28 cellular contexts compared by ENCODE assay signal in genomic region chr7:147438216-147438615, GRCh38.
DNase-seq lines count a peak whose midpoint lies in the region; ATAC-seq, FAIRE-seq and TF ChIP-seq lines count a peak whose summit lies in the region.
"Had no signal": no experiment of that assay in that cellular context is flagged by ENCODE, and none has a peak within 500 bp of the region (broad histone marks: within the 10 kb centered on the region; RNA-seq: fewer than 3 reads in every experiment).

No MANE protein-coding gene starts in this region.

- no peak for TF ChIP-seq CTCF in IMR-90 (conservative IDR thresholded peaks at IDR 0.05; ENCODE audit: low read depth, low read length)

- no peak overlapping the region for H4K91ac ChIP-seq in IMR-90 (ENCODE audit: insufficient read depth, low read depth, low read length)

- no peaks in the 10 kb centered on the region for H3K9me3 ChIP-seq in IMR-90 (ENCODE audit: control insufficient read depth, insufficient read depth, low read length)
- H3K9me3 ChIP-seq in small intestine (ENCODE audit: control insufficient read depth, low read depth) = no peaks in the 10 kb centered on the region
- H3K9me3 ChIP-seq: BE2C had no signal

- no peak for TF ChIP-seq POLR2A in IMR-90 (IDR thresholded peaks at IDR 0.05; ENCODE audit: low read depth, low read length)

- TF ChIP-seq RAD21 in IMR-90 (IDR thresholded peaks at IDR 0.05; ENCODE audit: low read length) = no peak

- H3K36me3 ChIP-seq in IMR-90 (ENCODE audit: control insufficient read depth, insufficient read depth, low read length) = no peaks in the 10 kb centered on the region
- H3K36me3 ChIP-seq in small intestine (ENCODE audit: control insufficient read depth in 2 of 2, insufficient read depth in 2 of 2, low read length in 2 of 2) = no peaks in the 10 kb centered on the region
- H3K36me3 ChIP-seq: BE2C had no signal

- H3K23ac ChIP-seq in IMR-90 (ENCODE audit: low read depth, low read length) = no peak overlapping the region

- H2BK15ac ChIP-seq in IMR-90 (ENCODE audit: low read depth, low read length) = no peak overlapping the region

- DNase-seq in EL = peak; percentile 22
- peak; percentile 46 for DNase-seq in IMR-90
- peak; percentile 52 for DNase-seq in fibroblast of peridontal ligament (ENCODE audit: extremely low read depth)
- DNase-seq in left cardiac atrium = no peak
- no peak for DNase-seq in small intestine
- DNase-seq in A172 (ENCODE audit: low spot score) = no peak
- DNase-seq: ACHN; BE2C; Calu3; CD8-positive, alpha-beta memory T cell; DMS153; NCI-H1048; NCI-H1417; NCI-H1694 treated with DMSO at 0.1 percent for 48 hours; NCI-H2081; NCI-H2227 treated with DMSO at 0.1 percent for 48 hours; NCI-H69; SHP77; SW 1271 had no signal

- no peaks in the 10 kb centered on the region for H3K79me1 ChIP-seq in IMR-90 (ENCODE audit: low read depth in 1 of 2, low read length in 2 of 2)

- intact Hi-C loops in IMR-90 (cut with micrococcal nuclease) = loop anchor here (10.0 kb wide), 1 partner anchor 193 kb away; no protein-coding TSS in a partner anchor
- intact Hi-C loops in left cardiac atrium (cut with DNase I) = no loop called here

- CTCF ChIA-PET in IMR-90 (lab: Yijun Ruan, JAX) = no interaction called here

- no peak overlapping the region for H2BK20ac ChIP-seq in IMR-90 (ENCODE audit: low read depth, low read length)

- no peak overlapping the region for H3K27ac Mint-ChIP-seq in stimulated activated memory B cell treated with anti-CD40 and anti-IgM and Interleukin-4, amounts not matched to agents 10 μg/mL and 1 μg/mL and 100 μg/mL, for 72 hours
- H3K27ac Mint-ChIP-seq: CD14-positive monocyte; CD8-positive, alpha-beta memory T cell; IgD-negative memory B cell had no signal

- H2BK5ac ChIP-seq in IMR-90 (ENCODE audit: low read depth, low read length, poor library complexity, severe bottlenecking) = no peak overlapping the region

- no peak overlapping the region for H2AK9ac ChIP-seq in IMR-90 (replicated peaks; ENCODE audit: low read depth, low read length, poor library complexity)

- no peak overlapping the region for H2BK120ac ChIP-seq in IMR-90 (ENCODE audit: low read depth, low read length)

- ATAC-seq in IMR-90 (ENCODE audit: low read depth) (no peak), left cardiac atrium (no peak)
- no peak for ATAC-seq in stimulated activated memory B cell treated with anti-CD40 and anti-IgM and Interleukin-4, amounts not matched to agents 10 μg/mL and 1 μg/mL and 100 μg/mL, for 72 hours
- ATAC-seq: GM12878, HCT116, Panc1 had no signal

- no peak overlapping the region for H3K27ac ChIP-seq in IMR-90 (ENCODE audit: insufficient read depth, low read length)
- H3K27ac ChIP-seq in small intestine (ENCODE audit: low read depth in 1 of 2, low read length in 1 of 2) = no peak overlapping the region
- H3K27ac ChIP-seq: KMS-11, RWPE1 had no signal

- no peak overlapping the region for H3K14ac ChIP-seq in IMR-90 (replicated peaks; ENCODE audit: low read depth, low read length)

- H3K27me3 Mint-ChIP-seq in stimulated activated memory B cell treated with anti-CD40 and anti-IgM and Interleukin-4, amounts not matched to agents 10 μg/mL and 1 μg/mL and 100 μg/mL, for 72 hours = no peaks in the 10 kb centered on the region
- H3K27me3 Mint-ChIP-seq: CD8-positive, alpha-beta memory T cell; IgD-negative memory B cell had no signal

- H3K9me3 Mint-ChIP-seq in stimulated activated memory B cell treated with anti-CD40 and anti-IgM and Interleukin-4, amounts not matched to agents 10 μg/mL and 1 μg/mL and 100 μg/mL, for 72 hours = peaks cover 24% of the 10 kb centered on the region

- H3K4me3 Mint-ChIP-seq in stimulated activated memory B cell treated with anti-CD40 and anti-IgM and Interleukin-4, amounts not matched to agents 10 μg/mL and 1 μg/mL and 100 μg/mL, for 72 hours = no peak overlapping the region
- H3K4me3 Mint-ChIP-seq: CD14-positive monocyte; CD8-positive, alpha-beta memory T cell; IgD-negative memory B cell had no signal

- WGBS in IMR-90 (ENCODE audit: extremely low coverage in 2 of 2, insufficient read length in 1 of 2), 2 experiments = no CpG with 5 or more reads among the region's 1 CpG
- 75 to 83% (median 82%) methylated on average over 1 of the region's 1 CpG for WGBS in small intestine, 3 donors

- dilution Hi-C loops in IMR-90 (cut with HindIII; ENCODE audit: low sequenced_read_pairs, unreplicated experiment) = no loop called here

- H3K4ac ChIP-seq in IMR-90 (ENCODE audit: low read depth, low read length) = no peak overlapping the region

- no peak overlapping the region for H2AK5ac ChIP-seq in IMR-90 (ENCODE audit: low read depth, low read length)

- H3K4me1 Mint-ChIP-seq in stimulated activated memory B cell treated with anti-CD40 and anti-IgM and Interleukin-4, amounts not matched to agents 10 μg/mL and 1 μg/mL and 100 μg/mL, for 72 hours = no peaks in the 10 kb centered on the region
- H3K4me1 Mint-ChIP-seq: CD14-positive monocyte; CD8-positive, alpha-beta memory T cell; IgD-negative memory B cell had no signal

- POLR2A ChIA-PET in IMR-90 (lab: Charles Lee; ENCODE audit: unreplicated experiment) = no interaction called here

- no peak overlapping the region for H3K56ac ChIP-seq in IMR-90 (ENCODE audit: extremely low read depth, insufficient read depth, low read length)

- no peak overlapping the region for H4K5ac ChIP-seq in IMR-90 (ENCODE audit: low read depth, low read length)

- no peak for FAIRE-seq in small intestine (lab: Jason Lieb, UNC)
- FAIRE-seq: GM12878, H1 had no signal

- H3K18ac ChIP-seq in IMR-90 (ENCODE audit: low read depth, low read length) = no peak overlapping the region

- H3K4me1 ChIP-seq in IMR-90 (ENCODE audit: control insufficient read depth, insufficient read depth, low read length) (no peaks in the 10 kb centered on the region), small intestine (ENCODE audit: control insufficient read depth in 2 of 2, insufficient read depth in 1 of 2, low read depth in 1 of 2, low read length in 1 of 2) (no peaks in the 10 kb centered on the region)
- H3K4me1 ChIP-seq: BE2C had no signal

- H3K4me3 ChIP-seq in IMR-90 (ENCODE audit: insufficient read depth, low read depth, low read length) (no peak overlapping the region), small intestine (ENCODE audit: low read depth in 1 of 2, low read length in 2 of 2) (no peak overlapping the region)
- H3K4me3 ChIP-seq: GM12878 had no signal

- H2AFZ ChIP-seq in IMR-90 (replicated peaks; ENCODE audit: low read length, poor library complexity) = no peak overlapping the region

- H3K27me3 ChIP-seq in IMR-90 (ENCODE audit: control insufficient read depth, insufficient read depth, low read length) (no peaks in the 10 kb centered on the region), small intestine (ENCODE audit: control insufficient read depth in 2 of 2, insufficient read depth in 2 of 2, low read length in 2 of 2) (no peaks in the 10 kb centered on the region)
- H3K27me3 ChIP-seq: BE2C had no signal

- no peaks in the 10 kb centered on the region for H4K20me1 ChIP-seq in IMR-90 (ENCODE audit: insufficient read depth, low read length)

- H4K8ac ChIP-seq in IMR-90 (ENCODE audit: low read depth in 2 of 2, low read length in 2 of 2) = peak overlapping the region in 1 of 2 experiments; percentile 25; a peak in 1 of 4 replicates

- in situ Hi-C loops in IMR-90 (cut with MboI; ENCODE audit: low sequenced_read_pairs) = loop anchor here (25.0 kb wide), 1 partner anchor 824 kb away; no protein-coding TSS in a partner anchor

- H3K9ac ChIP-seq in IMR-90 (ENCODE audit: low read depth, low read length) = no peak overlapping the region
- H3K9ac ChIP-seq: KMS-11 had no signal

- no TSS peak for BruUV-seq in IMR-90 (replicated peaks; lab: Mats Ljungman, UMichigan)

- H3K36me3 Mint-ChIP-seq in stimulated activated memory B cell treated with anti-CD40 and anti-IgM and Interleukin-4, amounts not matched to agents 10 μg/mL and 1 μg/mL and 100 μg/mL, for 72 hours = no peaks in the 10 kb centered on the region
- H3K36me3 Mint-ChIP-seq: CD14-positive monocyte; CD8-positive, alpha-beta memory T cell had no signal

- H3K9me1 ChIP-seq in IMR-90 (ENCODE audit: insufficient read depth, low read length) = no peaks in the 10 kb centered on the region

- H3K4me2 ChIP-seq in IMR-90 (ENCODE audit: low read depth, low read length) = no peak overlapping the region
- H3K4me2 ChIP-seq: KMS-11 had no signal

TF ChIP-seq in IMR-90, 13 proteins besides CTCF, POLR2A, EP300 and RAD21 (continues in another document):
- TF ChIP-seq SMC3 (IDR thresholded peaks at IDR 0.05; ENCODE audit: low read depth, low read length) (no peak), CHD1 (IDR thresholded peaks at IDR 0.05; ENCODE audit: low read depth, low read length) (no peak), NFE2L2 (IDR thresholded peaks at IDR 0.05; ENCODE audit: low read depth, low read length) (peak; percentile 84), FOS (IDR thresholded peaks at IDR 0.05; ENCODE audit: low read depth, low read length) (no peak), MAZ (IDR thresholded peaks at IDR 0.05; ENCODE audit: borderline replicate concordance, low read depth, low read length) (no peak), USF2 (IDR thresholded peaks at IDR 0.05; ENCODE audit: low read depth, low read length) (no peak), RCOR1 (IDR thresholded peaks at IDR 0.05; ENCODE audit: insufficient replicate concordance, low read length) (no peak), MAFK (IDR thresholded peaks at IDR 0.05; ENCODE audit: low read depth, low read length) (0 out of 2 replicates have a peak, but pooled peaks have one; percentile 8), BHLHE40 (IDR thresholded peaks at IDR 0.05; ENCODE audit: low read depth, low read length) (no peak), CEBPB (IDR thresholded peaks at IDR 0.05; ENCODE audit: low read depth, low read length) (no peak), RFX5 (IDR thresholded peaks at IDR 0.05; ENCODE audit: low read depth, low read length) (no peak), MXI1 (IDR thresholded peaks at IDR 0.05; ENCODE audit: borderline replicate concordance, low read depth, low read length) (no peak)

Comparison
In these comparisons a context has a peak if more than half of its experiments do, and no peak if none do; other contexts are left out.
1. DNase-seq: peak in EL (single experiment), IMR-90 (single experiment) and fibroblast of peridontal ligament (single experiment); none in left cardiac atrium (single experiment), small intestine (single experiment) and A172 (single experiment).